8 cellular contexts compared by ENCODE assay signal in genomic region chr5:181191526-181192336, GRCh38. TPM values are rescaled to one million over a fixed set of nuclear protein-coding genes. Genes with fewer than 3 reads are reported as not detected.
DNase-seq lines count a peak whose midpoint lies in the region; ATAC-seq and TF ChIP-seq lines count a peak whose summit lies in the region.

No MANE protein-coding gene starts in this region.

- DNase-seq in activated CD4-positive, CD25-positive, alpha-beta regulatory T cell treated with anti-CD3 and anti-CD28 coated beads, Interleukin-2, amount 50 U/mL, for 16 hours (ENCODE audit: low read depth, low spot score): peak; percentile 90
- no peak for DNase-seq in activated CD4-positive, CD25-positive, alpha-beta regulatory T cell (lab: John Stamatoyannopoulos, UW)
- DNase-seq in chondrocyte (ENCODE audit: low spot score) (peak; percentile 95), left lobe of liver (ENCODE audit: low spot score) (peak; percentile 98), occipital lobe (lab: John Stamatoyannopoulos, UW) (no peak)
- DNase-seq in stimulated activated CD4-positive, alpha-beta T cell treated with anti-CD3 and anti-CD28 coated beads, Interleukin-4, amount 100 ng/mL, for 1 hour: peak; percentile 92

- H3K27me3 Mint-ChIP-seq in chondrocyte (ENCODE audit: low read depth): no peaks in the 10 kb centered on the region

- peak; percentile 47 for ATAC-seq in HG03139 (IDR thresholded peaks at IDR 0.05; ENCODE audit: unreplicated experiment)
- ATAC-seq in left lobe of liver: peak; percentile 79

- H3K36me3 Mint-ChIP-seq in chondrocyte (ENCODE audit: low read depth): no peaks in the 10 kb centered on the region

- H3K27ac Mint-ChIP-seq in chondrocyte (ENCODE audit: unreplicated experiment): peak overlapping the region; percentile 94

- H3K4me1 Mint-ChIP-seq in chondrocyte (ENCODE audit: low read depth): peaks cover 24% of the 10 kb centered on the region

- H3K4me3 Mint-ChIP-seq in chondrocyte (ENCODE audit: unreplicated experiment): peak overlapping the region; percentile 93

- H3K27ac ChIP-seq in VCaP: peak overlapping the region; percentile 95

- no peaks in the 10 kb centered on the region for H3K9me3 Mint-ChIP-seq in chondrocyte (ENCODE audit: low read depth)

- TF ChIP-seq CTCF in VCaP (conservative IDR thresholded peaks at IDR 0.05) (no peak), chondrocyte (IDR thresholded peaks at IDR 0.05) (no peak)

RNA-seq across cellular contexts. Expression of gene TRIM7, which starts 13.3 kb away (rescaled TPM):
- total RNA-seq in chondrocyte (4.2 to 8.1 TPM (median 5.7 TPM) in 3 replicates), left lobe of liver (0.23 TPM), occipital lobe (0.78 TPM)

RNA-seq across cellular contexts. Expression of gene TRIM41, which starts 31.4 kb away (rescaled TPM):
- 17.9 to 24.3 TPM (median 19.3 TPM) in 3 replicates for total RNA-seq in chondrocyte
- total RNA-seq in left lobe of liver: 23.0 TPM
- total RNA-seq in occipital lobe: 11.9 TPM

RNA-seq across cellular contexts. Expression of gene OR2V2, which starts 44.3 kb away (rescaled TPM):
- total RNA-seq in chondrocyte: not detected in 3 replicates
- total RNA-seq in left lobe of liver: not detected
- not detected for total RNA-seq in occipital lobe

RNA-seq across cellular contexts. Expression of gene RACK1, which starts 52.0 kb away (rescaled TPM):
- total RNA-seq in chondrocyte (995 to 1,189 TPM (median 1,167 TPM) in 3 replicates), left lobe of liver (510 TPM), occipital lobe (2,761 TPM)

Comparison
In these comparisons a context has a peak if more than half of its experiments do, and no peak if none do; other contexts are left out.
1. DNase-seq: peak in activated CD4-positive, CD25-positive, alpha-beta regulatory T cell treated with anti-CD3 and anti-CD28 coated beads, Interleukin-2, amount 50 U/mL, for 16 hours (single experiment), chondrocyte (single experiment), left lobe of liver (single experiment) and stimulated activated CD4-positive, alpha-beta T cell treated with anti-CD3 and anti-CD28 coated beads, Interleukin-4, amount 100 ng/mL, for 1 hour (single experiment); none in activated CD4-positive, CD25-positive, alpha-beta regulatory T cell (0 of 4) and occipital lobe (single experiment).